ENCODE assay signal across 8 cellular contexts in genomic region chr6:158703840-158704822, GRCh38. TPM values are rescaled to one million over a fixed set of nuclear protein-coding genes. Genes with fewer than 3 reads are reported as not detected.
DNase-seq lines count a peak whose midpoint lies in the region; ATAC-seq, FAIRE-seq and TF ChIP-seq lines count a peak whose summit lies in the region.

No MANE protein-coding gene starts in this region.

- peak overlapping the region; percentile 45 for H3K4me3 Mint-ChIP-seq in activated CD8-positive, alpha-beta memory T cell treated with anti-CD3 and anti-CD28 coated beads, Interleukin-2, amount 10 ng/mL, durations not matched to agents 7 days and 5 days
- H3K4me3 Mint-ChIP-seq in endothelial cell (ENCODE audit: unreplicated experiment): peak overlapping the region; percentile 21

- peak overlapping the region; percentile 79 to 99 (median 92) for H3K4me2 ChIP-seq in BLaER1 treated with 17β-estradiol and CSF1 and Interleukin-3, amounts not matched to agents 10 nM and 100 nM

- DNase-seq in GM19239 (ENCODE audit: insufficient read length, low spot score) (peak; percentile 79), NOMO-1 (lab: John Stamatoyannopoulos, UW; ENCODE audit: unreplicated experiment in 2 of 2) (peak; percentile 83 to 88), endothelial cell (ENCODE audit: low spot score) (peak; percentile 88), middle frontal gyrus (ENCODE audit: extremely low spot score, low spot score) (peak; percentile 22)
- peak; percentile 81 for DNase-seq in activated CD8-positive, alpha-beta memory T cell treated with anti-CD3 and anti-CD28 coated beads, Interleukin-2, amount 10 ng/mL, durations not matched to agents 7 days and 5 days
- peak; percentile 59 to 61 for DNase-seq in stimulated activated CD8-positive, alpha-beta memory T cell treated with anti-CD3 and anti-CD28 coated beads, Interleukin-2, amount 100 ng/mL, for 1 hour (ENCODE audit: low read depth in 2 of 2)

- H4K20me1 ChIP-seq in BLaER1 treated with 17β-estradiol and CSF1 and Interleukin-3, amounts not matched to agents 10 nM and 100 nM: peaks cover 0 to 22% (median 0%) of the 10 kb centered on the region in 11 experiments; a peak in 2 of 22 replicates

- H3K27me3 ChIP-seq in BLaER1 treated with 17β-estradiol and CSF1 and Interleukin-3, amounts not matched to agents 10 nM and 100 nM: no peaks in the 10 kb centered on the region

- peaks cover 0 to 18% (median 0%) of the 10 kb centered on the region in 11 experiments; a peak in 3 of 22 replicates for H3K36me3 ChIP-seq in BLaER1 treated with 17β-estradiol and CSF1 and Interleukin-3, amounts not matched to agents 10 nM and 100 nM

- H3K9me3 ChIP-seq in BLaER1 treated with 17β-estradiol and CSF1 and Interleukin-3, amounts not matched to agents 10 nM and 100 nM (replicated peaks in 1 of 11): no peaks in the 10 kb centered on the region

- ATAC-seq in HG03378 (IDR thresholded peaks at IDR 0.05; ENCODE audit: unreplicated experiment): peak; percentile 87
- ATAC-seq in activated CD8-positive, alpha-beta memory T cell treated with anti-CD3 and anti-CD28 coated beads, Interleukin-2, amount 10 ng/mL, durations not matched to agents 7 days and 5 days: peak; percentile 98

- peaks cover 22% of the 10 kb centered on the region for H3K36me3 Mint-ChIP-seq in activated CD8-positive, alpha-beta memory T cell treated with anti-CD3 and anti-CD28 coated beads, Interleukin-2, amount 10 ng/mL, durations not matched to agents 7 days and 5 days
- no peaks in the 10 kb centered on the region for H3K36me3 Mint-ChIP-seq in endothelial cell (ENCODE audit: low read depth, unreplicated experiment)

- CTCF ChIA-PET in activated CD8-positive, alpha-beta memory T cell treated with anti-CD3 and anti-CD28 coated beads, Interleukin-2, amount 10 ng/mL, durations not matched to agents 7 days and 5 days (lab: Charles Lee): interaction anchor here (0.9 to 2.3 kb wide), 20 partner anchors 12 to 430 kb away, joined by 3 to 14 read pairs (median 4); no protein-coding TSS in a partner anchor

- H3K27me3 Mint-ChIP-seq in activated CD8-positive, alpha-beta memory T cell treated with anti-CD3 and anti-CD28 coated beads, Interleukin-2, amount 10 ng/mL, durations not matched to agents 7 days and 5 days: no peaks in the 10 kb centered on the region
- no peaks in the 10 kb centered on the region for H3K27me3 Mint-ChIP-seq in endothelial cell (ENCODE audit: unreplicated experiment)

- peak; percentile 92 for TF ChIP-seq CTCF in endothelial cell (IDR thresholded peaks at IDR 0.05; ENCODE audit: unreplicated experiment)

- peaks cover 9 to 23% (median 16%) of the 10 kb centered on the region in 10 experiments; a peak in 17 of 20 replicates for H3K4me1 ChIP-seq in BLaER1 treated with 17β-estradiol and CSF1 and Interleukin-3, amounts not matched to agents 10 nM and 100 nM

- peak overlapping the region; percentile 38 to 67 (median 44); a peak in 15 of 20 replicates for H3K4me3 ChIP-seq in BLaER1 treated with 17β-estradiol and CSF1 and Interleukin-3, amounts not matched to agents 10 nM and 100 nM

- peak overlapping the region; percentile 31 to 72 (median 60); a peak in 21 of 22 replicates for H3K9ac ChIP-seq in BLaER1 treated with 17β-estradiol and CSF1 and Interleukin-3, amounts not matched to agents 10 nM and 100 nM

- peak; percentile 89 for FAIRE-seq in GM19239 (lab: Jason Lieb, UNC)

- peak overlapping the region in 5 of 11 experiments; percentile 15 to 61 (median 31); a peak in 4 of 22 replicates for H3K27ac ChIP-seq in BLaER1 treated with 17β-estradiol and CSF1 and Interleukin-3, amounts not matched to agents 10 nM and 100 nM

- no peaks in the 10 kb centered on the region for H3K9me3 Mint-ChIP-seq in activated CD8-positive, alpha-beta memory T cell treated with anti-CD3 and anti-CD28 coated beads, Interleukin-2, amount 10 ng/mL, durations not matched to agents 7 days and 5 days (ENCODE audit: low read depth)
- no peaks in the 10 kb centered on the region for H3K9me3 Mint-ChIP-seq in endothelial cell (ENCODE audit: unreplicated experiment)

- peak overlapping the region; percentile 80 for H3K27ac Mint-ChIP-seq in activated CD8-positive, alpha-beta memory T cell treated with anti-CD3 and anti-CD28 coated beads, Interleukin-2, amount 10 ng/mL, durations not matched to agents 7 days and 5 days
- no peak overlapping the region for H3K27ac Mint-ChIP-seq in endothelial cell (ENCODE audit: unreplicated experiment)

- H3K4me1 Mint-ChIP-seq in activated CD8-positive, alpha-beta memory T cell treated with anti-CD3 and anti-CD28 coated beads, Interleukin-2, amount 10 ng/mL, durations not matched to agents 7 days and 5 days: peaks cover 26% of the 10 kb centered on the region
- H3K4me1 Mint-ChIP-seq in endothelial cell (ENCODE audit: unreplicated experiment): peaks cover 3% of the 10 kb centered on the region

RNA-seq across cellular contexts. Expression of gene SYTL3, which starts 54.3 kb away (rescaled TPM):
- 100 to 1,000 TPM; 106 to 112 TPM for total RNA-seq in activated CD8-positive, alpha-beta memory T cell treated with anti-CD3 and anti-CD28 coated beads, Interleukin-2, amount 10 ng/mL, durations not matched to agents 7 days and 5 days
- total RNA-seq in endothelial cell (ENCODE audit: unreplicated experiment): 0.77 TPM

RNA-seq across cellular contexts. Expression of gene DYNLT1, which starts 59.6 kb away (rescaled TPM):
- 100 to 1,000 TPM; 109 to 120 TPM for total RNA-seq in activated CD8-positive, alpha-beta memory T cell treated with anti-CD3 and anti-CD28 coated beads, Interleukin-2, amount 10 ng/mL, durations not matched to agents 7 days and 5 days
- 115 TPM for total RNA-seq in endothelial cell (ENCODE audit: unreplicated experiment)

Comparison
In these comparisons a context has a peak if more than half of its experiments do, and no peak if none do; other contexts are left out.
1. DNase-seq: peak in every context shown above with its lines; median percentile 88 in endothelial cell; 86 in NOMO-1; 81 in activated CD8-positive, alpha-beta memory T cell treated with anti-CD3 and anti-CD28 coated beads, Interleukin-2, amount 10 ng/mL, durations not matched to agents 7 days and 5 days; 79 in GM19239; 60 in stimulated activated CD8-positive, alpha-beta memory T cell treated with anti-CD3 and anti-CD28 coated beads, Interleukin-2, amount 100 ng/mL, for 1 hour; 22 in middle frontal gyrus.
2. RNA of gene SYTL3, which starts 54.3 kb away (total RNA-seq): 106 to 112 TPM in activated CD8-positive, alpha-beta memory T cell treated with anti-CD3 and anti-CD28 coated beads, Interleukin-2, amount 10 ng/mL, durations not matched to agents 7 days and 5 days; 0.77 TPM in endothelial cell (single experiment); every median in the first group is over 10 times any median in the second.